14 cellular contexts compared by ENCODE assay signal in genomic region chr9:2317591-2317990, GRCh38.
DNase-seq lines count a peak whose midpoint lies in the region; ATAC-seq lines count a peak whose summit lies in the region.
"Had no signal": no experiment of that assay in that cellular context is flagged by ENCODE, and none has a peak within 500 bp of the region (broad histone marks: within the 10 kb centered on the region; RNA-seq: fewer than 3 reads in every experiment).

No MANE protein-coding gene starts in this region.

- no peak overlapping the region for H3K27ac Mint-ChIP-seq in stimulated activated effector memory CD8-positive, alpha-beta T cell treated with anti-CD3 and anti-CD28 coated beads, Interleukin-12 subunit alpha, Interleukin-12 subunit beta, amount 100 ng/mL, for 72 hours
- H3K27ac Mint-ChIP-seq: CD4-positive, alpha-beta T cell had no signal

- H3K9me3 Mint-ChIP-seq in stimulated activated effector memory CD8-positive, alpha-beta T cell treated with anti-CD3 and anti-CD28 coated beads, Interleukin-12 subunit alpha, Interleukin-12 subunit beta, amount 100 ng/mL, for 72 hours = peaks cover 6% of the 10 kb centered on the region

- no peaks in the 10 kb centered on the region for H3K4me1 Mint-ChIP-seq in stimulated activated effector memory CD8-positive, alpha-beta T cell treated with anti-CD3 and anti-CD28 coated beads, Interleukin-12 subunit alpha, Interleukin-12 subunit beta, amount 100 ng/mL, for 72 hours

- no peak overlapping the region for H3K4me3 Mint-ChIP-seq in stimulated activated effector memory CD8-positive, alpha-beta T cell treated with anti-CD3 and anti-CD28 coated beads, Interleukin-12 subunit alpha, Interleukin-12 subunit beta, amount 100 ng/mL, for 72 hours
- H3K4me3 Mint-ChIP-seq: CD4-positive, alpha-beta T cell had no signal

- H3K36me3 Mint-ChIP-seq in stimulated activated effector memory CD8-positive, alpha-beta T cell treated with anti-CD3 and anti-CD28 coated beads, Interleukin-12 subunit alpha, Interleukin-12 subunit beta, amount 100 ng/mL, for 72 hours = no peaks in the 10 kb centered on the region

- ATAC-seq in stimulated activated effector memory CD8-positive, alpha-beta T cell treated with anti-CD3 and anti-CD28 coated beads, Interleukin-12 subunit alpha, Interleukin-12 subunit beta, amount 100 ng/mL, for 72 hours = peak; percentile 16
- ATAC-seq: GM12878 had no signal

- peak; percentile 50 for DNase-seq in EL
- DNase-seq in amniotic epithelial cell (ENCODE audit: low read depth) = peak; percentile 31
- DNase-seq in foreskin melanocyte = peak; percentile 77
- no peak for DNase-seq in stimulated activated effector memory CD8-positive, alpha-beta T cell treated with anti-CD3 and anti-CD28 coated beads, Interleukin-12 subunit alpha, Interleukin-12 subunit beta, amount 100 ng/mL, for 72 hours (ENCODE audit: low spot score in 2 of 2)
- no peak for DNase-seq in GOT3 (lab: John Stamatoyannopoulos, UW)
- no peak for DNase-seq in G401 (ENCODE audit: low spot score)
- no peak for DNase-seq in amygdala (lab: John Stamatoyannopoulos, UW)
- DNase-seq: CD4-positive, alpha-beta T cell; GDM1; NCI-H187; NCI-H526 treated with DMSO at 0.1 percent for 48 hours; SHP77; SK-N-SH had no signal

- in situ Hi-C loops in G401 (cut with HindIII; ENCODE audit: low sequenced_read_pairs) = no loop called here

Comparison
In these comparisons a context has a peak if more than half of its experiments do, and no peak if none do; other contexts are left out.
1. DNase-seq: peak in EL (single experiment), amniotic epithelial cell (single experiment) and foreskin melanocyte (single experiment); none in stimulated activated effector memory CD8-positive, alpha-beta T cell treated with anti-CD3 and anti-CD28 coated beads, Interleukin-12 subunit alpha, Interleukin-12 subunit beta, amount 100 ng/mL, for 72 hours (0 of 2), GOT3 (single experiment), G401 (single experiment) and amygdala (0 of 56).